Comparison of ENCODE assay signal across 22 cellular contexts in genomic region chr18:7605705-7606104, GRCh38. TPM values are rescaled to one million over a fixed set of nuclear protein-coding genes. Genes with fewer than 3 reads are reported as not detected.
DNase-seq lines count a peak whose midpoint lies in the region; ATAC-seq and TF ChIP-seq lines count a peak whose summit lies in the region.
"Had no signal": no experiment of that assay in that cellular context is flagged by ENCODE, and none has a peak within 500 bp of the region (broad histone marks: within the 10 kb centered on the region; RNA-seq: fewer than 3 reads in every experiment).

No MANE protein-coding gene starts in this region.

- TF ChIP-seq CTCF in GM23338 (conservative IDR thresholded peaks at IDR 0.05; ENCODE audit: low read depth in 2 of 2) (no peak), RWPE2 (IDR thresholded peaks at IDR 0.05; ENCODE audit: poor library complexity, severe bottlenecking) (no peak)
- TF ChIP-seq CTCF in CD4-positive, alpha-beta T cell (IDR thresholded peaks at IDR 0.05), result no peak

- H3K27me3 ChIP-seq in GM23338 (ENCODE audit: insufficient read depth) (no peaks in the 10 kb centered on the region), RWPE2 (ENCODE audit: insufficient read depth, poor library complexity, severe bottlenecking) (no peaks in the 10 kb centered on the region), skeletal muscle tissue (ENCODE audit: control insufficient read depth in 3 of 3, insufficient read depth in 3 of 3, low read length in 3 of 3) (no peaks in the 10 kb centered on the region)
- H3K27me3 ChIP-seq in CD4-positive, alpha-beta T cell (ENCODE audit: control insufficient read depth, insufficient read depth, low read length), result no peaks in the 10 kb centered on the region

- no peaks in the 10 kb centered on the region for H3K9me3 Mint-ChIP-seq in GM23338
- H3K9me3 Mint-ChIP-seq in CD4-positive, alpha-beta T cell, result no peaks in the 10 kb centered on the region

- no peaks in the 10 kb centered on the region for H3K79me2 ChIP-seq in GM23338 (replicated peaks; ENCODE audit: insufficient read depth)

- DNase-seq in GM23338 (ENCODE audit: low spot score) (peak; percentile 49), RWPE2 (ENCODE audit: low spot score) (no peak), iPS-NIHi11 (ENCODE audit: low spot score) (peak; percentile 30), activated gamma-delta T cell treated with Interleukin-2 at 50 U/mL for 16 hours (no peak), germinal center (ENCODE audit: low spot score) (no peak)
- DNase-seq in CD4-positive, alpha-beta T cell, result no peak
- DNase-seq: AML-193, DMS79, Karpas-422, NCI-H1417 treated with DMSO at 0.1 percent for 48 hours, NCI-H1930, NCI-H2171, NCI-H446, NCI-H526 treated with DMSO at 0.1 percent for 48 hours, SHP77 had no signal

- H3K27ac Mint-ChIP-seq in GM23338, result no peak overlapping the region
- H3K27ac Mint-ChIP-seq in CD4-positive, alpha-beta T cell, result no peak overlapping the region

- H3K27ac ChIP-seq in GM23338 (ENCODE audit: low read depth) (no peak overlapping the region), RWPE2 (ENCODE audit: poor library complexity, severe bottlenecking) (no peak overlapping the region), skeletal muscle tissue (ENCODE audit: low read depth, low read length) (peak overlapping the region; percentile 97)
- no peak overlapping the region for H3K27ac ChIP-seq in CD4-positive, alpha-beta T cell (ENCODE audit: low read depth, low read length)
- H3K27ac ChIP-seq: C4-2B, HL-60 had no signal

- H3K4me1 ChIP-seq in GM23338 (ENCODE audit: insufficient read depth) (peaks cover 25% of the 10 kb centered on the region), RWPE2 (ENCODE audit: insufficient read depth, poor library complexity, severe bottlenecking) (no peaks in the 10 kb centered on the region), skeletal muscle tissue (ENCODE audit: control insufficient read depth in 3 of 3, insufficient read depth in 3 of 3, low read length in 3 of 3) (peaks cover 51 to 66% (median 64%) of the 10 kb centered on the region in 3 donors)
- H3K4me1 ChIP-seq: HAP-1 had no signal

- POLR2A ChIA-PET in CD4-positive, alpha-beta T cell (lab: Charles Lee), result no interaction called here

- peaks cover 3% of the 10 kb centered on the region for H3K27me3 Mint-ChIP-seq in GM23338 (ENCODE audit: insufficient read depth, low read depth, poor library complexity)
- no peaks in the 10 kb centered on the region for H3K27me3 Mint-ChIP-seq in CD4-positive, alpha-beta T cell

- no peak overlapping the region for H3K4me3 ChIP-seq in GM23338
- H3K4me3 ChIP-seq in RWPE2 (ENCODE audit: severe bottlenecking), result no peak overlapping the region
- no peak overlapping the region for H3K4me3 ChIP-seq in skeletal muscle tissue (ENCODE audit: low read length in 3 of 3)
- H3K4me3 ChIP-seq: HAP-1 had no signal

- intact Hi-C loops in CD4-positive, alpha-beta T cell (cut with DNase I, micrococcal nuclease), result no loop called here

- H3K9ac ChIP-seq in skeletal muscle tissue (ENCODE audit: low read depth in 1 of 3, low read length in 3 of 3), result no peak overlapping the region

- H3K36me3 Mint-ChIP-seq in GM23338 (ENCODE audit: low read depth), result no peaks in the 10 kb centered on the region
- H3K36me3 Mint-ChIP-seq in CD4-positive, alpha-beta T cell (ENCODE audit: low read depth), result no peaks in the 10 kb centered on the region

- H3F3A ChIP-seq in GM23338 (replicated peaks; ENCODE audit: low read depth), result no peaks in the 10 kb centered on the region

- CTCF ChIA-PET in CD4-positive, alpha-beta T cell (lab: Charles Lee), result no interaction called here

- H3K4me2 ChIP-seq in GM23338, result no peak overlapping the region

- H3K36me3 ChIP-seq in GM23338 (ENCODE audit: insufficient read depth) (no peaks in the 10 kb centered on the region), RWPE2 (ENCODE audit: low read depth) (no peaks in the 10 kb centered on the region), skeletal muscle tissue (ENCODE audit: control insufficient read depth in 3 of 3, insufficient read depth in 3 of 3, low read length in 3 of 3) (no peaks in the 10 kb centered on the region)
- H3K36me3 ChIP-seq: HAP-1 had no signal

- H3K9me2 ChIP-seq in GM23338 (ENCODE audit: insufficient read depth), result no peaks in the 10 kb centered on the region

- H2AFZ ChIP-seq in GM23338, result peak overlapping the region; percentile 82

- H3K4me1 Mint-ChIP-seq in GM23338, result peaks cover 53% of the 10 kb centered on the region
- H3K4me1 Mint-ChIP-seq in CD4-positive, alpha-beta T cell (ENCODE audit: low read depth), result no peaks in the 10 kb centered on the region

- H3K9me3 ChIP-seq in RWPE2 (ENCODE audit: severe bottlenecking), result no peaks in the 10 kb centered on the region
- H3K9me3 ChIP-seq in skeletal muscle tissue (ENCODE audit: control insufficient read depth in 3 of 3, low read length in 3 of 3), result no peaks in the 10 kb centered on the region
- no peaks in the 10 kb centered on the region for H3K9me3 ChIP-seq in CD4-positive, alpha-beta T cell (ENCODE audit: control insufficient read depth, low read length)

- no peak overlapping the region for H3K4me3 Mint-ChIP-seq in GM23338
- H3K4me3 Mint-ChIP-seq in CD4-positive, alpha-beta T cell, result no peak overlapping the region

- no peaks in the 10 kb centered on the region for H4K20me1 ChIP-seq in GM23338 (replicated peaks; ENCODE audit: insufficient read depth)

- peak; percentile 34 for ATAC-seq in GM23338
- peak; percentile 28; the same call in 2 of the 3 replicates for ATAC-seq in RWPE2 (ENCODE audit: low read depth)
- no peak for ATAC-seq in CD4-positive, alpha-beta T cell (ENCODE audit: poor library complexity)
- ATAC-seq: SK-N-SH treated with all-trans-retinoic acid at 6 μM for 48 hours had no signal

TF ChIP-seq in GM23338, 12 proteins besides CTCF, POLR2A, EP300 and RAD21 (continues in another document):
- TF ChIP-seq EZH2 (IDR thresholded peaks at IDR 0.05; ENCODE audit: low read depth, unreplicated experiment), result no peak
- TF ChIP-seq POLR2AphosphoS5 (IDR thresholded peaks at IDR 0.05; ENCODE audit: low read depth), result no peak
- TF ChIP-seq ZNF331 (CRISPR knock-in tag; IDR thresholded peaks at IDR 0.05; ENCODE audit: low read depth), result no peak
- no peak for TF ChIP-seq JUNB (IDR thresholded peaks at IDR 0.05; ENCODE audit: unreplicated experiment)
- TF ChIP-seq ZNF114 (CRISPR knock-in tag; IDR thresholded peaks at IDR 0.05), result no peak
- TF ChIP-seq, protein P1, sequence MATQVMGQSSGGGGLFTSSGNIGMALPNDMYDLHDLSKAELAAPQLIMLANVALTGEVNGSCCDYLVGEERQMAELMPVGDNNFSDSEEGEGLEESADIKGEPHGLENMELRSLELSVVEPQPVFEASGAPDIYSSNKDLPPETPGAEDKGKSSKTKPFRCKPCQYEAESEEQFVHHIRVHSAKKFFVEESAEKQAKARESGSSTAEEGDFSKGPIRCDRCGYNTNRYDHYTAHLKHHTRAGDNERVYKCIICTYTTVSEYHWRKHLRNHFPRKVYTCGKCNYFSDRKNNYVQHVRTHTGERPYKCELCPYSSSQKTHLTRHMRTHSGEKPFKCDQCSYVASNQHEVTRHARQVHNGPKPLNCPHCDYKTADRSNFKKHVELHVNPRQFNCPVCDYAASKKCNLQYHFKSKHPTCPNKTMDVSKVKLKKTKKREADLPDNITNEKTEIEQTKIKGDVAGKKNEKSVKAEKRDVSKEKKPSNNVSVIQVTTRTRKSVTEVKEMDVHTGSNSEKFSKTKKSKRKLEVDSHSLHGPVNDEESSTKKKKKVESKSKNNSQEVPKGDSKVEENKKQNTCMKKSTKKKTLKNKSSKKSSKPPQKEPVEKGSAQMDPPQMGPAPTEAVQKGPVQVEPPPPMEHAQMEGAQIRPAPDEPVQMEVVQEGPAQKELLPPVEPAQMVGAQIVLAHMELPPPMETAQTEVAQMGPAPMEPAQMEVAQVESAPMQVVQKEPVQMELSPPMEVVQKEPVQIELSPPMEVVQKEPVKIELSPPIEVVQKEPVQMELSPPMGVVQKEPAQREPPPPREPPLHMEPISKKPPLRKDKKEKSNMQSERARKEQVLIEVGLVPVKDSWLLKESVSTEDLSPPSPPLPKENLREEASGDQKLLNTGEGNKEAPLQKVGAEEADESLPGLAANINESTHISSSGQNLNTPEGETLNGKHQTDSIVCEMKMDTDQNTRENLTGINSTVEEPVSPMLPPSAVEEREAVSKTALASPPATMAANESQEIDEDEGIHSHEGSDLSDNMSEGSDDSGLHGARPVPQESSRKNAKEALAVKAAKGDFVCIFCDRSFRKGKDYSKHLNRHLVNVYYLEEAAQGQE (IDR thresholded peaks at IDR 0.05; ENCODE audit: unreplicated experiment), result no peak

RNA-seq across cellular contexts. Expression of gene PTPRM, which starts 38.6 kb away (rescaled TPM):
- total RNA-seq in GM23338 (2014; rRNA removed; shearing (Covaris generic)), result 5.3 and 6.3 TPM in 2 replicates
- polyA plus RNA-seq in GM23338 (2016; fragmentation: Nextera tagmentation; extraction: Ambion mirVana), result 1.6 and 4.3 TPM in 2 replicates
- 68.9 TPM for total RNA-seq in skeletal muscle tissue
- 10 to 100 TPM; 21.7 to 21.9 TPM for total RNA-seq in CD4-positive, alpha-beta T cell
- total RNA-seq: G401, OCI-LY7 had no signal

Comparison
In these comparisons a context has a peak if more than half of its experiments do, and no peak if none do; other contexts are left out.
1. DNase-seq: peak in GM23338 (single experiment) and iPS-NIHi11 (single experiment); none in RWPE2 (single experiment), activated gamma-delta T cell treated with Interleukin-2 at 50 U/mL for 16 hours (single experiment), germinal center (single experiment) and CD4-positive, alpha-beta T cell (0 of 10).